ENCODE assay signal across 1 cellular context in the genomic region with DNA sequence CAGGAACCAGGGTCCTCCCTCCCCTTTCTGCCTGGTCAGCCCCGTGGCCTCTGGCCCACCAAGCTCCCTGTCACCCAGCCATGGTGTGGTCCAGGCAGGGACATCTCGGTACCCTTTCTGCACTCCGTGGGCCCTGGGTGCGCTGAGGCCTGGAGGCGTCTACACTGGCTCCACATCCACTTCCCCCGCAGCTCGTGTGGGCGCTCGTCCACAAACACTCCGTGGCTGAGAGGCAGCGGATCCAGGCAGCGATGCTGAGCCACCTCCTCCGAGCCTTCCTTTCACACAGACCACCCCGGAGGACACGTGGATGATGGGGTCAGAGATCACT.
TF ChIP-seq lines count a peak whose summit lies in the region.

No MANE protein-coding gene starts in this region.

TF ChIP-seq in endothelial cell of umbilical vein, 7 proteins besides CTCF, POLR2A, EP300 and RAD21:
- TF ChIP-seq GATA2 (IDR thresholded peaks at IDR 0.05; ENCODE audit: insufficient read depth, insufficient read length, low read depth, low read length): no peak
- TF ChIP-seq MAX (IDR thresholded peaks at IDR 0.05; ENCODE audit: insufficient read depth, insufficient read length): no peak
- no peak for TF ChIP-seq JUN (IDR thresholded peaks at IDR 0.05; ENCODE audit: borderline replicate concordance, insufficient read depth, insufficient read length, low read depth)
- no peak for TF ChIP-seq EZH2 (IDR thresholded peaks at IDR 0.05; ENCODE audit: borderline replicate concordance, low read depth, low read length, severe bottlenecking)
TF ChIP-seq in endothelial cell of umbilical vein: peak in this region for 0.
